Comparison of ENCODE assay signal across 9 cellular contexts in genomic region chr15:28885630-28886430, GRCh38. TPM values are rescaled to one million over a fixed set of nuclear protein-coding genes. Genes with fewer than 3 reads are reported as not detected.
DNase-seq lines count a peak whose midpoint lies in the region; ATAC-seq, FAIRE-seq and TF ChIP-seq lines count a peak whose summit lies in the region.
"Had no signal": no experiment of that assay in that cellular context is flagged by ENCODE, and none has a peak within 500 bp of the region (broad histone marks: within the 10 kb centered on the region; RNA-seq: fewer than 3 reads in every experiment).

Gene APBA2 (plus strand): TSS chr15:28885974. CDS start chr15:29053885, 167,911 bp downstream.

- FAIRE-seq in bronchial epithelial cell (lab: Jason Lieb, UNC) = no peak

- H3K4me3 ChIP-seq in bronchial epithelial cell (ENCODE audit: low read depth, low read length) = peak within 1 kb of the TSS; percentile 54

- no peak for TF ChIP-seq CTCF in bronchial epithelial cell (IDR thresholded peaks at IDR 0.05; ENCODE audit: insufficient read depth, low read length, severe bottlenecking)

- ATAC-seq in HG02763 (IDR thresholded peaks at IDR 0.05; ENCODE audit: unreplicated experiment) = no peak

- H3K27me3 ChIP-seq in bronchial epithelial cell (ENCODE audit: control insufficient read depth, insufficient read depth, low read length) = no peaks in the 10 kb centered on the region

- H3K36me3 ChIP-seq in bronchial epithelial cell (ENCODE audit: control insufficient read depth, insufficient read depth, low read length) = no peaks in the 10 kb centered on the region

- peak; percentile 10 for DNase-seq in NCI-H2196 (lab: John Stamatoyannopoulos, UW; ENCODE audit: unreplicated experiment)
- no peak for DNase-seq in NCI-H2196 treated with DMSO at 0.1 percent for 48 hours (lab: John Stamatoyannopoulos, UW; ENCODE audit: unreplicated experiment)
- peak; percentile 23 for DNase-seq in T-helper 9 cell
- DNase-seq in bronchial epithelial cell (ENCODE audit: low read depth) = no peak
- peak; percentile 23 for DNase-seq in kidney glomerular epithelial cell (lab: John Stamatoyannopoulos, UW)
- peak in 2 of 3 experiments; percentile 23 to 44 for DNase-seq in stimulated activated CD4-positive, alpha-beta T cell treated with anti-CD3 and anti-CD28 coated beads, TNF-alpha, amount 100 ng/mL, for 4 hours (ENCODE audit: low read depth in 3 of 3)
- no peak for DNase-seq in NCI-H2107 (lab: John Stamatoyannopoulos, UW)
- DNase-seq: DND-41 had no signal

RNA-seq across cellular contexts. Expression of gene APBA2, which starts in this region (rescaled TPM):
- total RNA-seq in bronchial epithelial cell = 4.4 and 5.3 TPM in 2 replicates

Comparison
In these comparisons a context has a peak if more than half of its experiments do, and no peak if none do; other contexts are left out.
1. DNase-seq: peak in NCI-H2196 (single experiment), T-helper 9 cell (single experiment), kidney glomerular epithelial cell (single experiment) and stimulated activated CD4-positive, alpha-beta T cell treated with anti-CD3 and anti-CD28 coated beads, TNF-alpha, amount 100 ng/mL, for 4 hours (2 of 3); none in NCI-H2196 treated with DMSO at 0.1 percent for 48 hours (single experiment), bronchial epithelial cell (single experiment) and NCI-H2107 (single experiment).